Comparison of ENCODE assay signal across 8 cellular contexts in genomic region chr3:194306109-194306686, GRCh38. TPM values are rescaled to one million over a fixed set of nuclear protein-coding genes. Genes with fewer than 3 reads are reported as not detected.
DNase-seq lines count a peak whose midpoint lies in the region; ATAC-seq and TF ChIP-seq lines count a peak whose summit lies in the region.

No MANE protein-coding gene starts in this region.

- no peak for TF ChIP-seq CTCF in lower lobe of right lung (IDR thresholded peaks at IDR 0.05)
- no peak for TF ChIP-seq CTCF in testis (IDR thresholded peaks at IDR 0.05)
- no peak for TF ChIP-seq CTCF in GM20000 (IDR thresholded peaks at IDR 0.05; ENCODE audit: extremely low read depth, missing control alignments)

- peaks cover 16% of the 10 kb centered on the region for H3K4me1 ChIP-seq in lower lobe of right lung
- H3K4me1 ChIP-seq in testis: peaks cover 4% of the 10 kb centered on the region

- TF ChIP-seq POLR2A in testis (IDR thresholded peaks at IDR 0.05): no peak

- intact Hi-C loops in lower lobe of right lung (cut with DNase I): no loop called here
- intact Hi-C loops in testis (cut with DNase I; ENCODE audit: low total_unique reads): loop anchor here (5.0 kb wide), 1 partner anchor 164 kb away; no protein-coding TSS in a partner anchor

- no peaks in the 10 kb centered on the region for H3K27me3 ChIP-seq in lower lobe of right lung (ENCODE audit: low read depth)
- no peaks in the 10 kb centered on the region for H3K27me3 ChIP-seq in testis

- no peak overlapping the region for H3K27ac ChIP-seq in lower lobe of right lung
- H3K27ac ChIP-seq in testis: no peak overlapping the region

- H3K4me3 ChIP-seq in lower lobe of right lung (no peak overlapping the region), testis (no peak overlapping the region)

- H3K36me3 ChIP-seq in lower lobe of right lung: no peaks in the 10 kb centered on the region
- no peaks in the 10 kb centered on the region for H3K36me3 ChIP-seq in testis (ENCODE audit: low read depth, missing control alignments)

- H3K9me3 ChIP-seq in lower lobe of right lung (no peaks in the 10 kb centered on the region), testis (no peaks in the 10 kb centered on the region)

- peak; percentile 38 for ATAC-seq in GM19438 (IDR thresholded peaks at IDR 0.05; ENCODE audit: low read depth, unreplicated experiment)
- ATAC-seq in HG03457 (IDR thresholded peaks at IDR 0.05; ENCODE audit: unreplicated experiment): peak; percentile 38
- ATAC-seq in lower lobe of right lung: peak; percentile 28 to 45

- WGBS in testis, 2 donors: 74 to 75% methylated on average over 7 to 11 of the region's 11 CpGs

- DNase-seq in CD1c-positive myeloid dendritic cell (ENCODE audit: extremely low spot score) (peak; percentile 4), lower lobe of right lung (no peak), hypothalamus (lab: John Stamatoyannopoulos, UW) (no peak), testis (no peak), GM20000 (ENCODE audit: low spot score) (no peak)
- DNase-seq in activated CD4-positive, CD25-positive, alpha-beta regulatory T cell treated with anti-CD3 and anti-CD28 coated beads, Interleukin-2, amount 50 U/mL, for 16 hours (ENCODE audit: low read depth, low spot score): peak; percentile 20

RNA-seq across cellular contexts. Expression of gene CPN2, which starts 44.9 kb away (rescaled TPM):
- total RNA-seq in lower lobe of right lung (not detected), testis (1 to 10 TPM; 1.1 to 1.4 TPM)
- 0.36 TPM for polyA plus RNA-seq in testis (ENCODE audit: insufficient read depth, low read depth, low replicate concordance)

Comparison
In these comparisons a context has a peak if more than half of its experiments do, and no peak if none do; other contexts are left out.
1. DNase-seq: peak in CD1c-positive myeloid dendritic cell (single experiment) and activated CD4-positive, CD25-positive, alpha-beta regulatory T cell treated with anti-CD3 and anti-CD28 coated beads, Interleukin-2, amount 50 U/mL, for 16 hours (single experiment); none in lower lobe of right lung (single experiment), hypothalamus (0 of 51), testis (single experiment) and GM20000 (single experiment).
2. Peak in every context shown above with its lines, with median percentiles within 50 percentile points of each other: ATAC-seq.